In the genomic region with DNA sequence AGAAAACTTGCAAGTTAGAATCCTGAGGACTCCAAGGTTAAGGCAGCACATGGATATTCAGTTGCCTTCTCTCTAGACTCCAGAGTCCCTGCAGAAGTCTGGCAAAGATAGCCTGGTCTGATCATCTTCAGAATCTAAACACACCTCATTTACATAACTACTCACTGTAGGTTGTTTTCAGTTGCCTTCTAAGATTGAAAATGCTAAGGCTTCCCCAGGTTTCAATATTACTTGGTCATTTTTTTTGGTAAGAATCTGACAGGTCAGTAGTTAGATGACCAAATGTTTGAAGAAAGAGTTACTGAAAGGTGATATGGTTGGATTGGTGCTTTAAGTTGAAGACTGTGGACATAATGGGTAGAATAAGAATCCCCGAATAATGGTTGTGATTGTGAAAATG, we compare ENCODE assay signal across 11 cellular contexts.
A peak's percentile ranks its signal among the peaks of the same experiment; 100 is the strongest.
DNase-seq lines count a peak whose midpoint lies in the region; ATAC-seq and TF ChIP-seq lines count a peak whose summit lies in the region.
"Had no signal": no experiment of that assay in that cellular context is flagged by ENCODE, and none has a peak within 500 bp of the region (broad histone marks: within the 10 kb centered on the region; RNA-seq: fewer than 3 reads in every experiment).

No MANE protein-coding gene starts in this region.

- intact Hi-C loops in left ventricle myocardium inferior (cut with micrococcal nuclease): no loop called here

- peaks cover 8% of the 10 kb centered on the region for H3K9me3 Mint-ChIP-seq in neural progenitor cell
- H3K9me3 Mint-ChIP-seq in activated T-cell treated with anti-CD3 and anti-CD28 coated beads, Interleukin-2, amount 50 U/mL, for 72 hours: peaks cover 4 to 7% of the 10 kb centered on the region in 2 donors

- no peak overlapping the region for H3K9ac ChIP-seq in neural progenitor cell

- no peak overlapping the region for H3K4me2 ChIP-seq in neural progenitor cell

- H3K4me1 Mint-ChIP-seq in neural progenitor cell: peaks cover 31% of the 10 kb centered on the region
- H3K4me1 Mint-ChIP-seq in activated T-cell treated with anti-CD3 and anti-CD28 coated beads, Interleukin-2, amount 50 U/mL, for 72 hours (ENCODE audit: low read depth): no peaks in the 10 kb centered on the region

- DNase-seq in neural progenitor cell (ENCODE audit: low spot score): no peak
- no peak for DNase-seq in NCI-H526 (lab: John Stamatoyannopoulos, UW)
- no peak for DNase-seq in left ventricle myocardium inferior
- DNase-seq in T-helper 2 cell: no peak
- DNase-seq in activated T-cell treated with anti-CD3 and anti-CD28 coated beads, Interleukin-2, amount 50 U/mL, for 72 hours: no peak
- DNase-seq: NCI-H345, posterior cingulate gyrus, uterus had no signal

- no peaks in the 10 kb centered on the region for H4K20me1 ChIP-seq in neural progenitor cell (ENCODE audit: low read depth)

- H3K36me3 ChIP-seq in neural progenitor cell: no peaks in the 10 kb centered on the region
- no peaks in the 10 kb centered on the region for H3K36me3 ChIP-seq in left ventricle myocardium inferior
- H3K36me3 ChIP-seq: uterus had no signal

- H3K4me1 ChIP-seq in neural progenitor cell (peaks cover 28% of the 10 kb centered on the region), left ventricle myocardium inferior (no peaks in the 10 kb centered on the region)
- H3K4me1 ChIP-seq: uterus had no signal

- H3F3A ChIP-seq in neural progenitor cell (ENCODE audit: low read depth): peaks cover 13% of the 10 kb centered on the region

- H3K27me3 Mint-ChIP-seq in neural progenitor cell (ENCODE audit: insufficient read depth, low read depth): peaks cover 2% of the 10 kb centered on the region
- no peaks in the 10 kb centered on the region for H3K27me3 Mint-ChIP-seq in activated T-cell treated with anti-CD3 and anti-CD28 coated beads, Interleukin-2, amount 50 U/mL, for 72 hours (ENCODE audit: low read depth)

- H3K27me3 ChIP-seq in neural progenitor cell: no peaks in the 10 kb centered on the region
- H3K27me3 ChIP-seq in left ventricle myocardium inferior (ENCODE audit: low read depth): no peaks in the 10 kb centered on the region
- H3K27me3 ChIP-seq: uterus had no signal

- H3K79me2 ChIP-seq in neural progenitor cell (ENCODE audit: low read depth): no peaks in the 10 kb centered on the region

- H3K4me3 ChIP-seq in neural progenitor cell (no peak overlapping the region), left ventricle myocardium inferior (no peak overlapping the region)
- H3K4me3 ChIP-seq: uterus had no signal

- peak overlapping the region; percentile 30 for H3K4me3 Mint-ChIP-seq in neural progenitor cell
- H3K4me3 Mint-ChIP-seq in activated T-cell treated with anti-CD3 and anti-CD28 coated beads, Interleukin-2, amount 50 U/mL, for 72 hours: no peak overlapping the region

- no peak overlapping the region for H2AFZ ChIP-seq in neural progenitor cell (replicated peaks)

- no peaks in the 10 kb centered on the region for H3K9me3 ChIP-seq in neural progenitor cell (ENCODE audit: low read depth)
- no peaks in the 10 kb centered on the region for H3K9me3 ChIP-seq in left ventricle myocardium inferior (replicated peaks)
- H3K9me3 ChIP-seq: uterus had no signal

- H3K36me3 Mint-ChIP-seq in neural progenitor cell: no peaks in the 10 kb centered on the region
- no peaks in the 10 kb centered on the region for H3K36me3 Mint-ChIP-seq in activated T-cell treated with anti-CD3 and anti-CD28 coated beads, Interleukin-2, amount 50 U/mL, for 72 hours (ENCODE audit: insufficient read depth in 2 of 2)

- ATAC-seq in GM18870 (IDR thresholded peaks at IDR 0.05; ENCODE audit: unreplicated experiment): peak; percentile 96
- ATAC-seq in GM21825 (IDR thresholded peaks at IDR 0.05; ENCODE audit: unreplicated experiment): peak; percentile 61
- ATAC-seq in HG03378 (IDR thresholded peaks at IDR 0.05; ENCODE audit: unreplicated experiment): peak; percentile 81
- no peak for ATAC-seq in activated T-cell treated with anti-CD3 and anti-CD28 coated beads, Interleukin-2, amount 50 U/mL, for 72 hours (replicated peaks in 1 of 2)

- TF ChIP-seq CTCF in neural progenitor cell (IDR thresholded peaks at IDR 0.05): no peak
- no peak for TF ChIP-seq CTCF in left ventricle myocardium inferior (IDR thresholded peaks at IDR 0.05; ENCODE audit: borderline replicate concordance)

- no peak overlapping the region for H3K27ac Mint-ChIP-seq in neural progenitor cell
- no peak overlapping the region for H3K27ac Mint-ChIP-seq in activated T-cell treated with anti-CD3 and anti-CD28 coated beads, Interleukin-2, amount 50 U/mL, for 72 hours

- no peak overlapping the region for H3K27ac ChIP-seq in neural progenitor cell
- no peak overlapping the region for H3K27ac ChIP-seq in left ventricle myocardium inferior (replicated peaks)
- H3K27ac ChIP-seq: uterus had no signal

Comparison
In these comparisons a context has a peak if more than half of its experiments do, and no peak if none do; other contexts are left out.
1. ATAC-seq: peak in GM18870 (single experiment), GM21825 (single experiment) and HG03378 (single experiment); none in activated T-cell treated with anti-CD3 and anti-CD28 coated beads, Interleukin-2, amount 50 U/mL, for 72 hours (0 of 2).